Comparison of ENCODE assay signal across 1 cellular context in the genomic region with DNA sequence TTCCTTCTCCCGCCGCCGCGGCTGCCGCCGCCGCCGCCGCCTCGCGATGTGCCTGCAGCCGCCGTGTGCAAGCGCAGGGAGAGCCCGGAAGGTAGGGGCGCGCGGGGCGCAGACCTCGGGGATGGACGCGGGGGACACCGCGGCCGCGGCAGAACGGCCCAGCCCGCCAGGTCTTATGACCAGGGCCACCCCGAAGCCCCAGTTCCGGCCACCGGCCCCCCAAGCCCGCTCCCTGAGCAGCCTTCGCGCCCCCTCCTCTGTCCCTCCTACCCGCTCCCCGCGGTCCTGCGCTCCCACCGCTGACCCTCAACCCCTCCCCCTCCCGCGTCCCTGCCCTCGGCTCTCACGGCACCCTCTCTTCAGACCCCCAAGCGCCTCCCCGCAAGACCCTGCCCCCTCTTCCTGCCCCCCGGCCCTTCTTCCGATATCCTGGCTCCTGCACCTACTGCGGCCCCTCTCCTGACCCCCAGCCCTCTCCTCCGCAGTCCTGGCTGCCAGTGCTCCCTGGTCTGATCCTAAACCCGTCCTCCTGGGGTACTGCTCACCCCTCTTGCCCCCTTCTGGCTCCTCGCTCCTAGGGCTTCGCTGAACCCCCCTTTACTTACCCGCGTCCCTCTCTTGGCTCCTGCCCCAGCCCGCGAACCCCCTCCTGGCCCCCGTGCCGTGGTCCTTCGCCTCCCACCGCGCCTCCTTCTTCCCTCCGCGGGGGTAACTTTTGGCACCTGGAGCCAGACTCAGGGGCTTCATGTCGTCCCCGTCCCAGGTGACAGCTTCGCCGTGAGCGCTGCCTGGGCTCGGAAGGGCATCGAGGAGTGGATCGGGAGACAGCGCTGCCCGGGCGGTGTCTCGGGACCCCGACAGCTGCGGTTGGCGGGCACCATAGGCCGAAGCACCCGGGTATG.
TF ChIP-seq lines count a peak whose summit lies in the region.

No MANE protein-coding gene starts in this region.

TF ChIP-seq in HepG2, 621 proteins besides CTCF, POLR2A, EP300 and RAD21 (continued from another document and continues in another):
- TF ChIP-seq, protein P1, sequence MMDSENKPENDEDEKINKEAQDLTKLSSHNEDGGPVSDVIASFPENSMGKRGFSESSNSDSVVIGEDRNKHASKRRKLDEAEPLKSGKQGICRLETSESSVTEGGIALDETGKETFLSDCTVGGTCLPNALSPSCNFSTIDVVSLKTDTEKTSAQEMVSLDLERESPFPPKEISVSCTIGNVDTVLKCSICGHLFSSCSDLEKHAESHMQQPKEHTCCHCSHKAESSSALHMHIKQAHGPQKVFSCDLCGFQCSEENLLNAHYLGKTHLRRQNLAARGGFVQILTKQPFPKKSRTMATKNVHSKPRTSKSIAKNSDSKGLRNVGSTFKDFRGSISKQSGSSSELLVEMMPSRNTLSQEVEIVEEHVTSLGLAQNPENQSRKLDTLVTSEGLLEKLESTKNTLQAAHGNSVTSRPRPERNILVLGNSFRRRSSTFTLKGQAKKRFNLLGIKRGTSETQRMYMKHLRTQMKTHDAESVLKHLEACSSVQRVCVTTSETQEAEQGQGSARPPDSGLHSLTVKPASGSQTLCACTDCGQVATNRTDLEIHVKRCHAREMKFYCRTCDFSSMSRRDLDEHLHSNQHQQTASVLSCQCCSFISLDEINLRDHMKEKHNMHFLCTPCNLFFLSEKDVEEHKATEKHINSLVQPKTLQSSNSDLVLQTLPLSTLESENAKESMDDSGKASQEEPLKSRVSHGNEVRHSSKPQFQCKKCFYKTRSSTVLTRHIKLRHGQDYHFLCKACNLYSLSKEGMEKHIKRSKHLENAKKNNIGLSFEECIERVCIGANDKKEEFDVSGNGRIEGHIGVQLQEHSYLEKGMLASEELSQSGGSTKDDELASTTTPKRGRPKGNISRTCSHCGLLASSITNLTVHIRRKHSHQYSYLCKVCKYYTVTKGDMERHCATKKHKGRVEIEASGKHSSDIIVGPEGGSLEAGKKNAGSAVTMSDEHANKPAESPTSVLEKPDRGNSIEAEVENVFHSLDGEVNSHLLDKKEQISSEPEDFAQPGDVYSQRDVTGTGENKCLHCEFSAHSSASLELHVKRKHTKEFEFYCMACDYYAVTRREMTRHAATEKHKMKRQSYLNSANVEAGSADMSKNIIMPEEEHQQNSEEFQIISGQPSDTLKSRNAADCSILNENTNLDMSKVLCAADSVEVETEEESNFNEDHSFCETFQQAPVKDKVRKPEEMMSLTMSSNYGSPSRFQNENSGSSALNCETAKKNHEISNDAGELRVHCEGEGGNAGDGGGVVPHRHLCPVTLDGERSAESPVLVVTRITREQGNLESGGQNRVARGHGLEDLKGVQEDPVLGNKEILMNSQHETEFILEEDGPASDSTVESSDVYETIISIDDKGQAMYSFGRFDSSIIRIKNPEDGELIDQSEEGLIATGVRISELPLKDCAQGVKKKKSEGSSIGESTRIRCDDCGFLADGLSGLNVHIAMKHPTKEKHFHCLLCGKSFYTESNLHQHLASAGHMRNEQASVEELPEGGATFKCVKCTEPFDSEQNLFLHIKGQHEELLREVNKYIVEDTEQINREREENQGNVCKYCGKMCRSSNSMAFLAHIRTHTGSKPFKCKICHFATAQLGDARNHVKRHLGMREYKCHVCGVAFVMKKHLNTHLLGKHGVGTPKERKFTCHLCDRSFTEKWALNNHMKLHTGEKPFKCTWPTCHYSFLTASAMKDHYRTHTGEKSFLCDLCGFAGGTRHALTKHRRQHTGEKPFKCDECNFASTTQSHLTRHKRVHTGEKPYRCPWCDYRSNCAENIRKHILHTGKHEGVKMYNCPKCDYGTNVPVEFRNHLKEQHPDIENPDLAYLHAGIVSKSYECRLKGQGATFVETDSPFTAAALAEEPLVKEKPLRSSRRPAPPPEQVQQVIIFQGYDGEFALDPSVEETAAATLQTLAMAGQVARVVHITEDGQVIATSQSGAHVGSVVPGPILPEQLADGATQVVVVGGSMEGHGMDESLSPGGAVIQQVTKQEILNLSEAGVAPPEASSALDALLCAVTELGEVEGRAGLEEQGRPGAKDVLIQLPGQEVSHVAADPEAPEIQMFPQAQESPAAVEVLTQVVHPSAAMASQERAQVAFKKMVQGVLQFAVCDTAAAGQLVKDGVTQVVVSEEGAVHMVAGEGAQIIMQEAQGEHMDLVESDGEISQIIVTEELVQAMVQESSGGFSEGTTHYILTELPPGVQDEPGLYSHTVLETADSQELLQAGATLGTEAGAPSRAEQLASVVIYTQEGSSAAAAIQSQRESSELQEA (CRISPR knock-in tag; IDR thresholded peaks at IDR 0.05; ENCODE audit: not compliant biosample characterization): no peak
- TF ChIP-seq FOXK2 (IDR thresholded peaks at IDR 0.05) (no peak), ARNT2 (CRISPR knock-in tag; IDR thresholded peaks at IDR 0.05; ENCODE audit: low read depth) (no peak; the same call in 1 of the 2 replicates), MIER2 (CRISPR knock-in tag; IDR thresholded peaks at IDR 0.05) (no peak), SMAD1 (CRISPR knock-in tag; IDR thresholded peaks at IDR 0.05; ENCODE audit: borderline replicate concordance, low read depth) (no peak), RBM39 (IDR thresholded peaks at IDR 0.05; ENCODE audit: low read depth, low read length, poor library complexity, severe bottlenecking) (no peak), ERF (CRISPR knock-in tag; IDR thresholded peaks at IDR 0.05) (no peak), PHB2 (IDR thresholded peaks at IDR 0.05; ENCODE audit: partially characterized antibody) (no peak), PITX1 (CRISPR knock-in tag; IDR thresholded peaks at IDR 0.05) (no peak), NRL (CRISPR knock-in tag; IDR thresholded peaks at IDR 0.05; ENCODE audit: borderline replicate concordance) (peak; percentile 39; the same call in 1 of the 2 replicates), GABPA (IDR thresholded peaks at IDR 0.05; ENCODE audit: low read depth, low read length) (no peak), GABPA (CRISPR knock-in tag; IDR thresholded peaks at IDR 0.05; ENCODE audit: low read depth) (no peak), ASH2L (IDR thresholded peaks at IDR 0.05; ENCODE audit: insufficient read length, low read depth, low read length) (peak; percentile 24), ZNF34 (CRISPR knock-in tag; IDR thresholded peaks at IDR 0.05; ENCODE audit: borderline replicate concordance) (0 out of 2 replicates have a peak, but pooled peaks have one; percentile 50), PHF20 (CRISPR knock-in tag; IDR thresholded peaks at IDR 0.05) (no peak; the same call in 1 of the 2 replicates), FOSL1 (CRISPR knock-in tag; IDR thresholded peaks at IDR 0.05; ENCODE audit: borderline replicate concordance) (no peak), SETDB1 (CRISPR knock-in tag; IDR thresholded peaks at IDR 0.05; ENCODE audit: borderline replicate concordance) (no peak), MLLT10 (CRISPR knock-in tag; IDR thresholded peaks at IDR 0.05) (no peak), ETV6 (CRISPR knock-in tag; conservative IDR thresholded peaks at IDR 0.05) (no peak), ZNF30 (CRISPR knock-in tag; IDR thresholded peaks at IDR 0.05) (no peak), SP1 (IDR thresholded peaks at IDR 0.05) (no peak), SP1 (CRISPR knock-in tag; IDR thresholded peaks at IDR 0.05) (no peak), ZNF660 (CRISPR knock-in tag; IDR thresholded peaks at IDR 0.05; ENCODE audit: borderline replicate concordance, low read depth) (no peak)
- TF ChIP-seq, protein P2, sequence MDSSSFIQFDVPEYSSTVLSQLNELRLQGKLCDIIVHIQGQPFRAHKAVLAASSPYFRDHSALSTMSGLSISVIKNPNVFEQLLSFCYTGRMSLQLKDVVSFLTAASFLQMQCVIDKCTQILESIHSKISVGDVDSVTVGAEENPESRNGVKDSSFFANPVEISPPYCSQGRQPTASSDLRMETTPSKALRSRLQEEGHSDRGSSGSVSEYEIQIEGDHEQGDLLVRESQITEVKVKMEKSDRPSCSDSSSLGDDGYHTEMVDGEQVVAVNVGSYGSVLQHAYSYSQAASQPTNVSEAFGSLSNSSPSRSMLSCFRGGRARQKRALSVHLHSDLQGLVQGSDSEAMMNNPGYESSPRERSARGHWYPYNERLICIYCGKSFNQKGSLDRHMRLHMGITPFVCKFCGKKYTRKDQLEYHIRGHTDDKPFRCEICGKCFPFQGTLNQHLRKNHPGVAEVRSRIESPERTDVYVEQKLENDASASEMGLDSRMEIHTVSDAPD (CRISPR knock-in tag; IDR thresholded peaks at IDR 0.05): no peak
- TF ChIP-seq, protein P3, sequence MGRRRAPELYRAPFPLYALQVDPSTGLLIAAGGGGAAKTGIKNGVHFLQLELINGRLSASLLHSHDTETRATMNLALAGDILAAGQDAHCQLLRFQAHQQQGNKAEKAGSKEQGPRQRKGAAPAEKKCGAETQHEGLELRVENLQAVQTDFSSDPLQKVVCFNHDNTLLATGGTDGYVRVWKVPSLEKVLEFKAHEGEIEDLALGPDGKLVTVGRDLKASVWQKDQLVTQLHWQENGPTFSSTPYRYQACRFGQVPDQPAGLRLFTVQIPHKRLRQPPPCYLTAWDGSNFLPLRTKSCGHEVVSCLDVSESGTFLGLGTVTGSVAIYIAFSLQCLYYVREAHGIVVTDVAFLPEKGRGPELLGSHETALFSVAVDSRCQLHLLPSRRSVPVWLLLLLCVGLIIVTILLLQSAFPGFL (CRISPR knock-in tag; IDR thresholded peaks at IDR 0.05): no peak
- TF ChIP-seq, protein P4, sequence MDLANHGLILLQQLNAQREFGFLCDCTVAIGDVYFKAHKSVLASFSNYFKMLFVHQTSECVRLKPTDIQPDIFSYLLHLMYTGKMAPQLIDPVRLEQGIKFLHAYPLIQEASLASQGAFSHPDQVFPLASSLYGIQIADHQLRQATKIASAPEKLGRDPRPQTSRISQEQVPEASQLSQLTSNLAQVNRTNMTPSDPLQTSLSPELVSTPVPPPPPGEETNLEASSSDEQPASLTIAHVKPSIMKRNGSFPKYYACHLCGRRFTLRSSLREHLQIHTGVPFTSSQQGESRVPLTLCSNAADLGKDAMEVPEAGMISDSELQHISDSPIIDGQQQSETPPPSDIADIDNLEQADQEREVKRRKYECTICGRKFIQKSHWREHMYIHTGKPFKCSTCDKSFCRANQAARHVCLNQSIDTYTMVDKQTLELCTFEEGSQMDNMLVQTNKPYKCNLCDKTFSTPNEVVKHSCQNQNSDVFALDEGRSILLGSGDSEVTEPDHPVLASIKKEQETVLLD (CRISPR knock-in tag; IDR thresholded peaks at IDR 0.05; ENCODE audit: low read depth): 0 out of 2 replicates have a peak, but pooled peaks have one; percentile 31
- TF ChIP-seq, protein P5, sequence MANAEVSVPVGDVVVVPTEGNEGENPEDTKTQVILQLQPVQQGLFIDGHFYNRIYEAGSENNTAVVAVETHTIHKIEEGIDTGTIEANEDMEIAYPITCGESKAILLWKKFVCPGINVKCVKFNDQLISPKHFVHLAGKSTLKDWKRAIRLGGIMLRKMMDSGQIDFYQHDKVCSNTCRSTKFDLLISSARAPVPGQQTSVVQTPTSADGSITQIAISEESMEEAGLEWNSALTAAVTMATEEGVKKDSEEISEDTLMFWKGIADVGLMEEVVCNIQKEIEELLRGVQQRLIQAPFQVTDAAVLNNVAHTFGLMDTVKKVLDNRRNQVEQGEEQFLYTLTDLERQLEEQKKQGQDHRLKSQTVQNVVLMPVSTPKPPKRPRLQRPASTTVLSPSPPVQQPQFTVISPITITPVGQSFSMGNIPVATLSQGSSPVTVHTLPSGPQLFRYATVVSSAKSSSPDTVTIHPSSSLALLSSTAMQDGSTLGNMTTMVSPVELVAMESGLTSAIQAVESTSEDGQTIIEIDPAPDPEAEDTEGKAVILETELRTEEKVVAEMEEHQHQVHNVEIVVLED (CRISPR knock-in tag; IDR thresholded peaks at IDR 0.05; ENCODE audit: borderline replicate concordance): no peak
- TF ChIP-seq, protein P6, sequence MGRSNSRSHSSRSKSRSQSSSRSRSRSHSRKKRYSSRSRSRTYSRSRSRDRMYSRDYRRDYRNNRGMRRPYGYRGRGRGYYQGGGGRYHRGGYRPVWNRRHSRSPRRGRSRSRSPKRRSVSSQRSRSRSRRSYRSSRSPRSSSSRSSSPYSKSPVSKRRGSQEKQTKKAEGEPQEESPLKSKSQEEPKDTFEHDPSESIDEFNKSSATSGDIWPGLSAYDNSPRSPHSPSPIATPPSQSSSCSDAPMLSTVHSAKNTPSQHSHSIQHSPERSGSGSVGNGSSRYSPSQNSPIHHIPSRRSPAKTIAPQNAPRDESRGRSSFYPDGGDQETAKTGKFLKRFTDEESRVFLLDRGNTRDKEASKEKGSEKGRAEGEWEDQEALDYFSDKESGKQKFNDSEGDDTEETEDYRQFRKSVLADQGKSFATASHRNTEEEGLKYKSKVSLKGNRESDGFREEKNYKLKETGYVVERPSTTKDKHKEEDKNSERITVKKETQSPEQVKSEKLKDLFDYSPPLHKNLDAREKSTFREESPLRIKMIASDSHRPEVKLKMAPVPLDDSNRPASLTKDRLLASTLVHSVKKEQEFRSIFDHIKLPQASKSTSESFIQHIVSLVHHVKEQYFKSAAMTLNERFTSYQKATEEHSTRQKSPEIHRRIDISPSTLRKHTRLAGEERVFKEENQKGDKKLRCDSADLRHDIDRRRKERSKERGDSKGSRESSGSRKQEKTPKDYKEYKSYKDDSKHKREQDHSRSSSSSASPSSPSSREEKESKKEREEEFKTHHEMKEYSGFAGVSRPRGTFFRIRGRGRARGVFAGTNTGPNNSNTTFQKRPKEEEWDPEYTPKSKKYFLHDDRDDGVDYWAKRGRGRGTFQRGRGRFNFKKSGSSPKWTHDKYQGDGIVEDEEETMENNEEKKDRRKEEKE (IDR thresholded peaks at IDR 0.05): no peak
- TF ChIP-seq, protein P7, sequence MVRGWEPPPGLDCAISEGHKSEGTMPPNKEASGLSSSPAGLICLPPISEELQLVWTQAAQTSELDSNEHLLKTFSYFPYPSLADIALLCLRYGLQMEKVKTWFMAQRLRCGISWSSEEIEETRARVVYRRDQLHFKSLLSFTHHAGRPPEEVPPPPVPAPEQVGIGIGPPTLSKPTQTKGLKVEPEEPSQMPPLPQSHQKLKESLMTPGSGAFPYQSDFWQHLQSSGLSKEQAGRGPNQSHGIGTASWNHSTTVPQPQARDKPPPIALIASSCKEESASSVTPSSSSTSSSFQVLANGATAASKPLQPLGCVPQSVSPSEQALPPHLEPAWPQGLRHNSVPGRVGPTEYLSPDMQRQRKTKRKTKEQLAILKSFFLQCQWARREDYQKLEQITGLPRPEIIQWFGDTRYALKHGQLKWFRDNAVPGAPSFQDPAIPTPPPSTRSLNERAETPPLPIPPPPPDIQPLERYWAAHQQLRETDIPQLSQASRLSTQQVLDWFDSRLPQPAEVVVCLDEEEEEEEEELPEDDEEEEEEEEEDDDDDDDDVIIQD (CRISPR knock-in tag; IDR thresholded peaks at IDR 0.05; ENCODE audit: low read depth): no peak
